21 cellular contexts compared by ENCODE assay signal in genomic region chr7:34530211-34530610, GRCh38.
"Had no signal": no experiment of that assay in that cellular context is flagged by ENCODE, and none has a peak within 500 bp of the region (broad histone marks: within the 10 kb centered on the region; RNA-seq: fewer than 3 reads in every experiment).

No MANE protein-coding gene starts in this region.

- DNase-seq: activated CD4-positive, alpha-beta T cell treated with anti-CD3 and anti-CD28 coated beads for 1 hour; activated naive CD4-positive, alpha-beta T cell; activated T-cell treated with anti-CD3 and anti-CD28 coated beads, Interleukin-2, amount 50 U/mL, for 1 hour; adrenal gland; heart right ventricle; kidney; lower lobe of right lung; naive thymus-derived CD4-positive, alpha-beta T cell; occipital lobe; small intestine; stimulated activated naive B cell treated with anti-CD40 and anti-IgM and Interleukin-4, amounts not matched to agents 10 μg/mL and 1 μg/mL and 100 μg/mL, for 72 hours; T-helper 9 cell; transverse colon had no signal

- H3K4me1 Mint-ChIP-seq: activated T-helper 17 cell treated with anti-CD3 and anti-CD28 coated beads, Interleukin-2, amount 50 U/mL, for 72 hours; naive thymus-derived CD4-positive, alpha-beta T cell; neural crest cell; stimulated activated naive B cell treated with anti-CD40 and anti-IgM and Interleukin-4, amounts not matched to agents 10 μg/mL and 1 μg/mL and 100 μg/mL, for 72 hours had no signal

- ATAC-seq: activated T-helper 17 cell treated with anti-CD3 and anti-CD28 coated beads, Interleukin-2, amount 50 U/mL, for 72 hours; heart right ventricle; left lobe of liver; lower lobe of right lung; naive thymus-derived CD4-positive, alpha-beta T cell; sciatic nerve; stimulated activated naive B cell treated with anti-CD40 and anti-IgM and Interleukin-4, amounts not matched to agents 10 μg/mL and 1 μg/mL and 100 μg/mL, for 72 hours had no signal

- H3K4me3 ChIP-seq: adrenal gland, coronary artery, heart right ventricle, lower lobe of right lung, transverse colon, vagina had no signal

- H3K27ac Mint-ChIP-seq: activated naive CD8-positive, alpha-beta T cell; activated T-helper 17 cell treated with anti-CD3 and anti-CD28 coated beads, Interleukin-2, amount 50 U/mL, for 72 hours; naive thymus-derived CD4-positive, alpha-beta T cell; stimulated activated naive B cell treated with anti-CD40 and anti-IgM and Interleukin-4, amounts not matched to agents 10 μg/mL and 1 μg/mL and 100 μg/mL, for 72 hours had no signal

- H3K27me3 Mint-ChIP-seq: activated naive CD8-positive, alpha-beta T cell; activated T-helper 17 cell treated with anti-CD3 and anti-CD28 coated beads, Interleukin-2, amount 50 U/mL, for 72 hours; naive thymus-derived CD4-positive, alpha-beta T cell; stimulated activated naive B cell treated with anti-CD40 and anti-IgM and Interleukin-4, amounts not matched to agents 10 μg/mL and 1 μg/mL and 100 μg/mL, for 72 hours had no signal

- H3K36me3 Mint-ChIP-seq: activated naive CD8-positive, alpha-beta T cell; naive thymus-derived CD4-positive, alpha-beta T cell; stimulated activated naive B cell treated with anti-CD40 and anti-IgM and Interleukin-4, amounts not matched to agents 10 μg/mL and 1 μg/mL and 100 μg/mL, for 72 hours had no signal

- H3K4me3 Mint-ChIP-seq: activated naive CD8-positive, alpha-beta T cell; activated T-helper 17 cell treated with anti-CD3 and anti-CD28 coated beads, Interleukin-2, amount 50 U/mL, for 72 hours; naive thymus-derived CD4-positive, alpha-beta T cell; neural crest cell; stimulated activated naive B cell treated with anti-CD40 and anti-IgM and Interleukin-4, amounts not matched to agents 10 μg/mL and 1 μg/mL and 100 μg/mL, for 72 hours had no signal

- FAIRE-seq: astrocyte, kidney, small intestine had no signal
